18 cellular contexts compared by ENCODE assay signal in genomic region chr12:7927470-7927869, GRCh38. TPM values are rescaled to one million over a fixed set of nuclear protein-coding genes. Genes with fewer than 3 reads are reported as not detected.
A peak's percentile ranks its signal among the peaks of the same experiment; 100 is the strongest.
DNase-seq lines count a peak whose midpoint lies in the region; ATAC-seq and TF ChIP-seq lines count a peak whose summit lies in the region.
"Had no signal": no experiment of that assay in that cellular context is flagged by ENCODE, and none has a peak within 500 bp of the region (broad histone marks: within the 10 kb centered on the region; RNA-seq: fewer than 3 reads in every experiment).

No MANE protein-coding gene starts in this region.

- TF ChIP-seq CTCF in hepatocyte (IDR thresholded peaks at IDR 0.05; ENCODE audit: poor library complexity) (no peak), smooth muscle cell (IDR thresholded peaks at IDR 0.05; ENCODE audit: borderline replicate concordance, insufficient read depth, poor library complexity, severe bottlenecking) (no peak), gastrocnemius medialis (IDR thresholded peaks at IDR 0.05 in 4 of 5, conservative IDR thresholded peaks at IDR 0.05 in 1 of 5) (no peak)

- H3K4me1 ChIP-seq in hepatocyte (ENCODE audit: insufficient read depth) = no peaks in the 10 kb centered on the region
- no peaks in the 10 kb centered on the region for H3K4me1 ChIP-seq in smooth muscle cell (ENCODE audit: low read depth)
- H3K4me1 ChIP-seq in gastrocnemius medialis = peaks cover 0 to 7% of the 10 kb centered on the region in 2 donors

- no peak overlapping the region for H2AFZ ChIP-seq in hepatocyte
- no peak overlapping the region for H2AFZ ChIP-seq in smooth muscle cell (ENCODE audit: low read depth)

- H4K20me1 ChIP-seq in hepatocyte (ENCODE audit: insufficient read depth, poor library complexity, severe bottlenecking) = no peaks in the 10 kb centered on the region
- peaks cover 94% of the 10 kb centered on the region for H4K20me1 ChIP-seq in smooth muscle cell (ENCODE audit: low read depth)

- H3K9ac ChIP-seq in smooth muscle cell (ENCODE audit: low read depth) = no peak overlapping the region

- peak overlapping the region in 1 of 2 donors; percentile 53 for H3K4me3 Mint-ChIP-seq in activated T-cell treated with anti-CD3 and anti-CD28 coated beads, Interleukin-2, amount 50 U/mL, for 72 hours
- peak overlapping the region; percentile 29 for H3K4me3 Mint-ChIP-seq in activated T-helper 1 cell treated with anti-CD3 and anti-CD28 coated beads, Interleukin-12 subunit alpha, Interleukin-12 subunit beta, Interleukin-2, Interleukin-4 antibody, amounts not matched to agents 30 ng/mL and 10 ng/mL and 1 ng/mL, durations not matched to agents 14 hours and 24 hours and 36 hours

- intact Hi-C loops in activated T-helper 1 cell treated with anti-CD3 and anti-CD28 coated beads, Interleukin-12 subunit alpha, Interleukin-12 subunit beta, Interleukin-2, Interleukin-4 antibody, amounts not matched to agents 30 ng/mL and 10 ng/mL and 1 ng/mL, durations not matched to agents 14 hours and 24 hours and 36 hours (cut with micrococcal nuclease) = no loop called here
- intact Hi-C loops in gastrocnemius medialis (cut with DNase I; ENCODE audit: low total_unique reads) = no loop called here

- no peaks in the 10 kb centered on the region for H3K9me3 Mint-ChIP-seq in activated T-cell treated with anti-CD3 and anti-CD28 coated beads, Interleukin-2, amount 50 U/mL, for 72 hours
- no peaks in the 10 kb centered on the region for H3K9me3 Mint-ChIP-seq in activated T-helper 1 cell treated with anti-CD3 and anti-CD28 coated beads, Interleukin-12 subunit alpha, Interleukin-12 subunit beta, Interleukin-2, Interleukin-4 antibody, amounts not matched to agents 30 ng/mL and 10 ng/mL and 1 ng/mL, durations not matched to agents 14 hours and 24 hours and 36 hours
- H3K9me3 Mint-ChIP-seq: IgD-negative memory B cell had no signal

- no peaks in the 10 kb centered on the region for H3K79me2 ChIP-seq in hepatocyte
- H3K79me2 ChIP-seq in smooth muscle cell (ENCODE audit: low read depth) = peaks cover 17% of the 10 kb centered on the region

- TF ChIP-seq POLR2A in gastrocnemius medialis (IDR thresholded peaks at IDR 0.05) = no peak

- no peak for ATAC-seq in activated T-cell treated with anti-CD3 and anti-CD28 coated beads, Interleukin-2, amount 50 U/mL, for 72 hours (replicated peaks in 1 of 2)
- ATAC-seq in stimulated activated naive CD8-positive, alpha-beta T cell treated with anti-CD3 and anti-CD28 coated beads, Interleukin-15, Interleukin-2, amounts not matched to agents 100 U/mL and 50 U/mL, for 24 hours = no peak
- ATAC-seq in gastrocnemius medialis = no peak
- ATAC-seq: esophagus mucosa, left cardiac atrium, PC-3 had no signal

- H3K36me3 ChIP-seq in hepatocyte (replicated peaks; ENCODE audit: insufficient read depth, low read depth) = no peaks in the 10 kb centered on the region
- peaks cover 25% of the 10 kb centered on the region for H3K36me3 ChIP-seq in smooth muscle cell (ENCODE audit: low read depth)
- peaks cover 0 to 10% of the 10 kb centered on the region in 2 donors for H3K36me3 ChIP-seq in gastrocnemius medialis

- 92% methylated on average over 4 of the region's 4 CpGs for WGBS in hepatocyte (ENCODE audit: low lambda C conversion rate, missing lambda C conversion rate)
- 84% methylated on average over 4 of the region's 4 CpGs for WGBS in smooth muscle cell (ENCODE audit: low lambda C conversion rate)

- H3K9me2 ChIP-seq in hepatocyte (replicated peaks; ENCODE audit: insufficient read depth) = no peaks in the 10 kb centered on the region

- peak overlapping the region; percentile 59 for H3K27ac Mint-ChIP-seq in activated T-cell treated with anti-CD3 and anti-CD28 coated beads, Interleukin-2, amount 50 U/mL, for 72 hours
- H3K27ac Mint-ChIP-seq in activated T-helper 1 cell treated with anti-CD3 and anti-CD28 coated beads, Interleukin-12 subunit alpha, Interleukin-12 subunit beta, Interleukin-2, Interleukin-4 antibody, amounts not matched to agents 30 ng/mL and 10 ng/mL and 1 ng/mL, durations not matched to agents 14 hours and 24 hours and 36 hours = peak overlapping the region; percentile 2

- peak overlapping the region; percentile 50 for H3K27ac ChIP-seq in hepatocyte
- H3K27ac ChIP-seq in smooth muscle cell (ENCODE audit: low read depth) = peak overlapping the region; percentile 71
- no peak overlapping the region for H3K27ac ChIP-seq in gastrocnemius medialis
- H3K27ac ChIP-seq: SK-N-MC, spleen had no signal

- peaks cover 44% of the 10 kb centered on the region for H3K4me1 Mint-ChIP-seq in activated T-cell treated with anti-CD3 and anti-CD28 coated beads, Interleukin-2, amount 50 U/mL, for 72 hours (ENCODE audit: low read depth)
- H3K4me1 Mint-ChIP-seq in activated T-helper 1 cell treated with anti-CD3 and anti-CD28 coated beads, Interleukin-12 subunit alpha, Interleukin-12 subunit beta, Interleukin-2, Interleukin-4 antibody, amounts not matched to agents 30 ng/mL and 10 ng/mL and 1 ng/mL, durations not matched to agents 14 hours and 24 hours and 36 hours (ENCODE audit: low read depth) = peaks cover 60% of the 10 kb centered on the region

- no peaks in the 10 kb centered on the region for H3K27me3 ChIP-seq in hepatocyte
- H3K27me3 ChIP-seq in smooth muscle cell (ENCODE audit: low read depth) = no peaks in the 10 kb centered on the region
- H3K27me3 ChIP-seq in gastrocnemius medialis = no peaks in the 10 kb centered on the region
- H3K27me3 ChIP-seq: spleen had no signal

- in situ Hi-C loops in gastrocnemius medialis (cut with MboI; ENCODE audit: low sequenced_read_pairs in 4 of 4) = no loop called here

- no peaks in the 10 kb centered on the region for H3K9me3 ChIP-seq in hepatocyte (ENCODE audit: low read depth)
- no peaks in the 10 kb centered on the region for H3K9me3 ChIP-seq in smooth muscle cell (replicated peaks; ENCODE audit: low read depth)
- no peaks in the 10 kb centered on the region for H3K9me3 ChIP-seq in gastrocnemius medialis
- H3K9me3 ChIP-seq: spleen had no signal

- H3K27me3 Mint-ChIP-seq in activated T-cell treated with anti-CD3 and anti-CD28 coated beads, Interleukin-2, amount 50 U/mL, for 72 hours (ENCODE audit: low read depth) = no peaks in the 10 kb centered on the region
- no peaks in the 10 kb centered on the region for H3K27me3 Mint-ChIP-seq in activated T-helper 1 cell treated with anti-CD3 and anti-CD28 coated beads, Interleukin-12 subunit alpha, Interleukin-12 subunit beta, Interleukin-2, Interleukin-4 antibody, amounts not matched to agents 30 ng/mL and 10 ng/mL and 1 ng/mL, durations not matched to agents 14 hours and 24 hours and 36 hours (ENCODE audit: insufficient read depth)
- H3K27me3 Mint-ChIP-seq: IgD-negative memory B cell had no signal

- no peak for DNase-seq in activated T-cell treated with anti-CD3 and anti-CD28 coated beads, Interleukin-2, amount 50 U/mL, for 72 hours
- DNase-seq in activated T-cell treated with anti-CD3 and anti-CD28 coated beads for 4 hours = no peak
- DNase-seq in activated T-helper 1 cell treated with anti-CD3 and anti-CD28 coated beads, Interleukin-12 subunit alpha, Interleukin-12 subunit beta, Interleukin-2, Interleukin-4 antibody, amounts not matched to agents 30 ng/mL and 10 ng/mL and 1 ng/mL, durations not matched to agents 14 hours and 24 hours and 36 hours (ENCODE audit: low spot score) = no peak
- DNase-seq in hepatocyte (ENCODE audit: low spot score) = no peak
- DNase-seq in smooth muscle cell (lab: John Stamatoyannopoulos, UW; ENCODE audit: unreplicated experiment) = no peak
- DNase-seq in stimulated activated naive CD8-positive, alpha-beta T cell treated with anti-CD3 and anti-CD28 coated beads, Interleukin-15, Interleukin-2, amounts not matched to agents 100 U/mL and 50 U/mL, for 24 hours = no peak
- no peak for DNase-seq in gastrocnemius medialis
- DNase-seq in activated CD4-positive, CD25-positive, alpha-beta regulatory T cell (lab: John Stamatoyannopoulos, UW) = no peak
- DNase-seq: activated CD4-positive, alpha-beta T cell treated with anti-CD3 and anti-CD28 coated beads for 4 hours; C1 segment of cervical spinal cord; left cardiac atrium; MM.1S; NCI-H187; PC-3; spleen had no signal

- peaks cover 29% of the 10 kb centered on the region for H3F3A ChIP-seq in smooth muscle cell (ENCODE audit: low read depth)

- H3K36me3 Mint-ChIP-seq in activated T-cell treated with anti-CD3 and anti-CD28 coated beads, Interleukin-2, amount 50 U/mL, for 72 hours (ENCODE audit: insufficient read depth in 2 of 2) = peaks cover 25 to 64% of the 10 kb centered on the region in 2 donors
- peaks cover 61% of the 10 kb centered on the region for H3K36me3 Mint-ChIP-seq in activated T-helper 1 cell treated with anti-CD3 and anti-CD28 coated beads, Interleukin-12 subunit alpha, Interleukin-12 subunit beta, Interleukin-2, Interleukin-4 antibody, amounts not matched to agents 30 ng/mL and 10 ng/mL and 1 ng/mL, durations not matched to agents 14 hours and 24 hours and 36 hours (ENCODE audit: low read depth)

- no peak overlapping the region for H3K4me3 ChIP-seq in hepatocyte
- H3K4me3 ChIP-seq in smooth muscle cell = no peak overlapping the region
- no peak overlapping the region for H3K4me3 ChIP-seq in gastrocnemius medialis
- H3K4me3 ChIP-seq: SK-N-MC, spleen had no signal

- H3K4me2 ChIP-seq in hepatocyte (no peak overlapping the region), smooth muscle cell (no peak overlapping the region)

RNA-seq across cellular contexts. Expression of gene SLC2A3, which starts 8.5 kb away (rescaled TPM):
- total RNA-seq in activated T-cell treated with anti-CD3 and anti-CD28 coated beads, Interleukin-2, amount 50 U/mL, for 72 hours = 100 to 1,000 TPM; 312 to 509 TPM
- 226 and 234 TPM in 2 replicates for total RNA-seq in activated T-helper 1 cell treated with anti-CD3 and anti-CD28 coated beads, Interleukin-12 subunit alpha, Interleukin-12 subunit beta, Interleukin-2, Interleukin-4 antibody, amounts not matched to agents 30 ng/mL and 10 ng/mL and 1 ng/mL, durations not matched to agents 14 hours and 24 hours and 36 hours
- total RNA-seq in hepatocyte (76.3 and 98.2 TPM in 2 replicates), smooth muscle cell (938 and 998 TPM in 2 replicates), gastrocnemius medialis (10 to 100 TPM; 19.3 to 27.2 (median 23.7) TPM)
- polyA plus RNA-seq in hepatocyte (65.3 and 111 TPM in 2 replicates), smooth muscle cell (211 and 466 TPM in 2 replicates)
- total RNA-seq: PC-3 had no signal

RNA-seq across cellular contexts. Expression of gene SLC2A14, which starts 54.8 kb away (rescaled TPM):
- under 1 TPM in 1 of 2 donors, not detected in 1; 0.14 TPM for total RNA-seq in activated T-cell treated with anti-CD3 and anti-CD28 coated beads, Interleukin-2, amount 50 U/mL, for 72 hours
- 0.10 TPM in 1 of 2 replicates, not detected in the other for total RNA-seq in activated T-helper 1 cell treated with anti-CD3 and anti-CD28 coated beads, Interleukin-12 subunit alpha, Interleukin-12 subunit beta, Interleukin-2, Interleukin-4 antibody, amounts not matched to agents 30 ng/mL and 10 ng/mL and 1 ng/mL, durations not matched to agents 14 hours and 24 hours and 36 hours
- total RNA-seq in hepatocyte = 6.1 TPM in 2 replicates
- polyA plus RNA-seq in hepatocyte = 6.6 and 10.3 TPM in 2 replicates
- 2.3 and 2.8 TPM in 2 replicates for total RNA-seq in smooth muscle cell
- polyA plus RNA-seq in smooth muscle cell = 8.1 and 19.3 TPM in 2 replicates
- not detected for total RNA-seq in gastrocnemius medialis
- total RNA-seq: esophagus mucosa, PC-3 had no signal
- polyA plus RNA-seq: IgD-negative memory B cell, spleen had no signal

Comparison
In these comparisons a context has a peak if more than half of its experiments do, and no peak if none do; other contexts are left out.
1. H3K27ac ChIP-seq: peak in hepatocyte (single experiment) and smooth muscle cell (single experiment); none in gastrocnemius medialis (0 of 4).